In genomic region chr13:30656178-30656577, GRCh38 we compare ENCODE assay signal across 32 cellular contexts.
"Had no signal": no experiment of that assay in that cellular context is flagged by ENCODE, and none has a peak within 500 bp of the region (broad histone marks: within the 10 kb centered on the region; RNA-seq: fewer than 3 reads in every experiment).

No MANE protein-coding gene starts in this region.

- H3K27me3 Mint-ChIP-seq: activated CD4-positive, alpha-beta T cell treated with anti-CD3 and anti-CD28 coated beads, Interleukin-2, amount 10 ng/mL, durations not matched to agents 24 days and 14 days; activated CD8-positive, alpha-beta T cell treated with anti-CD3 and anti-CD28 coated beads for 36 hours; activated T-helper 17 cell treated with anti-CD3 and anti-CD28 coated beads, Interleukin-2, amount 50 U/mL, for 72 hours had no signal

- H3K27ac Mint-ChIP-seq: activated CD4-positive, alpha-beta T cell treated with anti-CD3 and anti-CD28 coated beads, Interleukin-2, amount 10 ng/mL, durations not matched to agents 24 days and 14 days; activated naive CD4-positive, alpha-beta T cell treated with anti-CD3 and anti-CD28 coated beads, Interleukin-2, amount 50 U/mL, for 72 hours; activated T-helper 17 cell treated with anti-CD3 and anti-CD28 coated beads, Interleukin-2, amount 50 U/mL, for 72 hours; T-helper 1 cell treated with Interleukin-12 subunit alpha and Interleukin-12 subunit beta and Interleukin-4 antibody, amounts not matched to agents 30 μg/mL and 1 μg/mL, for 36 hours; T-helper 2 cell treated with Interferon-gamma antibody and Interleukin-4, amounts not matched to agents 5 μg/mL and 100 μg/mL, for 36 hours had no signal

- ATAC-seq: activated CD8-positive, alpha-beta T cell treated with anti-CD3 and anti-CD28 coated beads for 36 hours; activated naive CD4-positive, alpha-beta T cell treated with anti-CD3 and anti-CD28 coated beads, Interleukin-2, amount 50 U/mL, for 72 hours; activated T-cell treated with anti-CD3 and anti-CD28 coated beads, Interleukin-2, amount 50 U/mL, for 72 hours; activated T-helper 17 cell treated with anti-CD3 and anti-CD28 coated beads, Interleukin-2, amount 50 U/mL, for 72 hours; PC-3 had no signal

- DNase-seq: activated CD4-positive, alpha-beta T cell treated with anti-CD3 and anti-CD28 coated beads, Interleukin-2, amount 10 ng/mL, durations not matched to agents 24 days and 14 days; activated CD4-positive, alpha-beta T cell treated with anti-CD3 and anti-CD28 coated beads, Interleukin-2, amount 50 U/mL, for 4 hours; activated CD8-positive, alpha-beta T cell treated with anti-CD3 and anti-CD28 coated beads for 36 hours; activated effector memory CD4-positive, alpha-beta T cell treated with anti-CD3 and anti-CD28 coated beads, Interleukin-2, amount 50 U/mL, for 16 hours; activated naive CD4-positive, alpha-beta T cell; activated T-cell treated with anti-CD3 and anti-CD28 coated beads, Interleukin-2, amount 50 U/mL, for 1 hour; activated T-cell treated with anti-CD3 and anti-CD28 coated beads, Interleukin-2, amount 50 U/mL, for 72 hours; amniotic stem cell; aorta; brain microvascular endothelial cell; central memory CD4-positive, alpha-beta T cell; MG63; NCI-H1048; NCI-H1105 treated with DMSO at 0.1 percent for 48 hours; NCI-H1436; NCI-H1694; NCI-H1930; NCI-H2081 treated with DMSO at 0.1 percent for 48 hours; NCI-H345; NCI-H526; NCI-H748 treated with DMSO at 0.1 percent for 48 hours; NK-92 treated with Interleukin-12 subunit alpha and Interleukin-12 subunit beta, amount 100 ng/mL, for 24 hours; PC-3; Peyer's patch; RPMI8226; SHP77 treated with DMSO at 0.1 percent for 48 hours; SK-N-SH had no signal

- FAIRE-seq: TTC549 had no signal

- H3K4me3 Mint-ChIP-seq: activated CD4-positive, alpha-beta T cell treated with anti-CD3 and anti-CD28 coated beads, Interleukin-2, amount 10 ng/mL, durations not matched to agents 24 days and 14 days; activated CD8-positive, alpha-beta T cell treated with anti-CD3 and anti-CD28 coated beads for 36 hours; activated T-cell treated with anti-CD3 and anti-CD28 coated beads, Interleukin-2, amount 50 U/mL, for 72 hours; activated T-helper 17 cell treated with anti-CD3 and anti-CD28 coated beads, Interleukin-2, amount 50 U/mL, for 72 hours; T-helper 1 cell treated with Interleukin-12 subunit alpha and Interleukin-12 subunit beta and Interleukin-4 antibody, amounts not matched to agents 30 μg/mL and 1 μg/mL, for 36 hours; T-helper 2 cell treated with Interferon-gamma antibody and Interleukin-4, amounts not matched to agents 5 μg/mL and 100 μg/mL, for 36 hours had no signal

- H3K9me3 Mint-ChIP-seq: activated CD4-positive, alpha-beta T cell treated with anti-CD3 and anti-CD28 coated beads, Interleukin-2, amount 10 ng/mL, durations not matched to agents 24 days and 14 days; activated CD8-positive, alpha-beta T cell treated with anti-CD3 and anti-CD28 coated beads for 36 hours; activated naive CD4-positive, alpha-beta T cell treated with anti-CD3 and anti-CD28 coated beads, Interleukin-2, amount 50 U/mL, for 72 hours; activated T-cell treated with anti-CD3 and anti-CD28 coated beads, Interleukin-2, amount 50 U/mL, for 72 hours; activated T-helper 17 cell treated with anti-CD3 and anti-CD28 coated beads, Interleukin-2, amount 50 U/mL, for 72 hours; T-helper 1 cell treated with Interleukin-12 subunit alpha and Interleukin-12 subunit beta and Interleukin-4 antibody, amounts not matched to agents 30 μg/mL and 1 μg/mL, for 36 hours; T-helper 2 cell treated with Interferon-gamma antibody and Interleukin-4, amounts not matched to agents 5 μg/mL and 100 μg/mL, for 36 hours had no signal
